In the genomic region with DNA sequence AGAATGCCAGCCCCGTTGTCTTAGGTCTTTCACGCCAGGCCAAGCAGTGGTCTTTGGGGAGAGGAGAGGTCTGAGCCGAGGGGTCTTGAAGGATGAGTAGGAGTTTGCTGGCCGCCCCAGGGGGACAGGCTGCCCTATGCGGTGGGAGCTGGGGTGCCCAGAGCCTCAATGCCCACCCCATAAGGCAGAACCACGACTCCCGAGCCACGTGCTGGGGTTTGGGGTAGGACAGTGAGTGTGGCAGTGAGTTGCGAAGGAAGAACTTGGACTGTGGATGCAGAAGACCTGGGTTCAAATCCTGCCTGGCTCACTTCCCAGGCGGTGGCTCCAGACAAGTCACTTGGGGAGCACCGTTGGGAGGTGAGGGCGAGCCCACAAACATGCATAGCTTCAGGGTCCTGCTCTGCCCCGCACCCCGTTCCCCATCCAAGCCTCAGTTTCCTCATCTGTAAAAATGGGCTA, we compare ENCODE assay signal across 1 cellular context.
TF ChIP-seq lines count a peak whose summit lies in the region.

No MANE protein-coding gene starts in this region.

TF ChIP-seq in K562, 482 proteins besides CTCF, POLR2A, EP300 and RAD21:
- no peak for TF ChIP-seq NR2F6 (CRISPR knock-in tag; IDR thresholded peaks at IDR 0.05)
- peak; percentile 76 for TF ChIP-seq RBM25 (IDR thresholded peaks at IDR 0.05; ENCODE audit: low read depth, low read length, severe bottlenecking)
- no peak for TF ChIP-seq SAFB (IDR thresholded peaks at IDR 0.05; ENCODE audit: borderline replicate concordance, low read depth, low read length)
- TF ChIP-seq PTBP1 (IDR thresholded peaks at IDR 0.05; ENCODE audit: low read depth, low read length): 0 out of 2 replicates have a peak, but pooled peaks have one; percentile 35
- TF ChIP-seq ADNP (tag; IDR thresholded peaks at IDR 0.05): 0 out of 2 replicates have a peak, but pooled peaks have one; percentile 25
- TF ChIP-seq BCOR (IDR thresholded peaks at IDR 0.05): peak; percentile 86
